1 cellular context compared by ENCODE assay signal in genomic region chr15:28992340-28992864, GRCh38.
TF ChIP-seq lines count a peak whose summit lies in the region.

No MANE protein-coding gene starts in this region.

TF ChIP-seq in WTC11, 78 proteins besides CTCF, POLR2A, EP300 and RAD21 (continued from another document):
- no peak for TF ChIP-seq ZNF512 (CRISPR knock-in tag; IDR thresholded peaks at IDR 0.05; ENCODE audit: borderline replicate concordance)
